Comparison of ENCODE assay signal across 8 cellular contexts in the genomic region with DNA sequence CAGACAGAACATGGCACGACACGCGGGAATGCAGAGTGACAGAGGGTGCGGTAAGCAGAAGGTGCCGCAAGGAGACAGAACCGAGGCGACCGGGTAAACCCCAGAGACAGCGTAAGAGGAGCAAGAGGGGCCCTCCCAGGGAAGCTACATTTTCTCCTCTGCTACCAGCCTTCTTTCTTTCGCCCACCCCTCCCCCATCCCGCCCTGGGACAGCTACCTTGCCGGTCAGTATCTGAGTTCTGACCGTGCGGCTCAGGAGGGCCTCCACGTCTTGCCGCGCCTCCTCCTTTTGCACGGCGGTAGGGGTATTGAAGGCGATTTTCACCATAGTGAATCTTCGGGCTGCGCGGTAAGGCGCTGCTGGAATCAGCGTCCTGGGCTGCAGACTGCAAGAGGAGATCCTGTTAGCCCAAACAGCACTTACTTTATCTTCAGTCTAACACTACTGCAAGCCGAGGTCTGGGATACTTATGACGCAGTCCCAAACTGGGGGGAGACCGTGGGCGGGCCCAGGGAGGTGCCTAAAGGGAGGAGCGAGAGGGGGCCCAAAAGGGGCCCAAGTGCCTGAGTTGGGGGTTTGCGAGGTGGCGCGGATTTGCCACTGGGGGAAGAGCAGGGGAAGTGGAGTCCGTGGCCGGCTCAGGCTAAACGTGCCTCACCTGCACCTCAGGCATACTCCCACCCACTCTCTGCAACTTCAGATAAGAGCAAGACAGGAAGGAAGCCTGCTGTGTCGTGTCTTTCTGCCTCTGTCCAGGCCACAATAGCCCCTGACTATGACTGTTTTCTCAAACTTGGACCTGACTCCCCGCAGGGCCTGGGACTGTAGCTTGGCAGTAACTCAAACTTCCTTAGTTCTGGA. TPM values are rescaled to one million over a fixed set of nuclear protein-coding genes. Genes with fewer than 3 reads are reported as not detected.
DNase-seq lines count a peak whose midpoint lies in the region; ATAC-seq and TF ChIP-seq lines count a peak whose summit lies in the region.

ITM2A (minus strand) TSS at position 447 of the 862 bp plus-strand sequence; CDS start at position 328, 119 bp downstream.

- intact Hi-C loops in left ventricle myocardium inferior (cut with micrococcal nuclease), result no loop called here

- H3K27me3 ChIP-seq in NT2/D1 (ENCODE audit: insufficient read depth, insufficient read length) (no peaks in the 10 kb centered on the region), left ventricle myocardium inferior (ENCODE audit: low read depth) (no peaks in the 10 kb centered on the region), skeletal muscle tissue (ENCODE audit: control insufficient read depth in 3 of 3, insufficient read depth in 3 of 3, low read length in 3 of 3) (peaks cover 0 to 11% (median 0%) of the 10 kb centered on the region in 3 donors)

- H3K9me3 ChIP-seq in NT2/D1 (ENCODE audit: insufficient read depth, low read length) (no peaks in the 10 kb centered on the region), left ventricle myocardium inferior (replicated peaks) (no peaks in the 10 kb centered on the region), skeletal muscle tissue (ENCODE audit: control insufficient read depth in 3 of 3, low read length in 3 of 3) (no peaks in the 10 kb centered on the region)

- H3K4me3 ChIP-seq in NT2/D1 (ENCODE audit: insufficient read length, low read depth) (peak within 1 kb of the TSS; percentile 64), left ventricle myocardium inferior (peak within 1 kb of the TSS; percentile 67), skeletal muscle tissue (ENCODE audit: low read length in 3 of 3) (peak within 1 kb of the TSS; percentile 51 to 72 (median 64))

- no peak for TF ChIP-seq CTCF in left ventricle myocardium inferior (IDR thresholded peaks at IDR 0.05; ENCODE audit: borderline replicate concordance)

- H3K4me1 ChIP-seq in NT2/D1 (ENCODE audit: insufficient read depth, insufficient read length) (no peaks in the 10 kb centered on the region), left ventricle myocardium inferior (no peaks in the 10 kb centered on the region), skeletal muscle tissue (ENCODE audit: control insufficient read depth in 3 of 3, insufficient read depth in 3 of 3, low read length in 3 of 3) (no peaks in the 10 kb centered on the region)

- H3K36me3 ChIP-seq in NT2/D1 (ENCODE audit: insufficient read depth, insufficient read length, low read length) (peaks cover 2% of the 10 kb centered on the region), left ventricle myocardium inferior (no peaks in the 10 kb centered on the region), skeletal muscle tissue (ENCODE audit: control insufficient read depth in 3 of 3, insufficient read depth in 3 of 3, low read length in 3 of 3) (no peaks in the 10 kb centered on the region)

- H3K9ac ChIP-seq in NT2/D1 (ENCODE audit: insufficient read length, low read depth) (peak within 1 kb of the TSS; percentile 70), skeletal muscle tissue (ENCODE audit: low read depth in 1 of 3, low read length in 3 of 3) (peak within 1 kb of the TSS; percentile 53 to 64 (median 57))

- peak; percentile 62 for ATAC-seq in GM21619 (IDR thresholded peaks at IDR 0.05; ENCODE audit: unreplicated experiment)

- H3K27ac ChIP-seq in left ventricle myocardium inferior (replicated peaks), result peak within 1 kb of the TSS; percentile 80
- peak within 1 kb of the TSS; percentile 38 for H3K27ac ChIP-seq in skeletal muscle tissue (ENCODE audit: low read depth, low read length)

- DNase-seq in DMS53 treated with DMSO at 0.1 percent for 48 hours (lab: John Stamatoyannopoulos, UW; ENCODE audit: unreplicated experiment), result peak; percentile 8
- peak; percentile 25 for DNase-seq in NT2/D1 (ENCODE audit: low read depth, low spot score)
- DNase-seq in activated effector memory CD4-positive, alpha-beta T cell treated with anti-CD3 and anti-CD28 coated beads, Interleukin-2, amount 50 U/mL, for 16 hours, result peak; percentile 85
- DNase-seq in left ventricle myocardium inferior, result peak; percentile 32
- no peak for DNase-seq in DMS114 treated with DMSO at 0.1 percent for 48 hours (lab: John Stamatoyannopoulos, UW; ENCODE audit: unreplicated experiment)
- no peak for DNase-seq in NCI-H510A treated with DMSO at 0.1 percent for 48 hours (lab: John Stamatoyannopoulos, UW)

RNA-seq across cellular contexts. Expression of gene ITM2A, which starts in this region (rescaled TPM):
- total RNA-seq in left ventricle myocardium inferior, result 64.4 TPM
- 321 TPM for total RNA-seq in skeletal muscle tissue

Comparison
In these comparisons a context has a peak if more than half of its experiments do, and no peak if none do; other contexts are left out.
1. DNase-seq: peak in DMS53 treated with DMSO at 0.1 percent for 48 hours (single experiment), NT2/D1 (single experiment), activated effector memory CD4-positive, alpha-beta T cell treated with anti-CD3 and anti-CD28 coated beads, Interleukin-2, amount 50 U/mL, for 16 hours (single experiment) and left ventricle myocardium inferior (single experiment); none in DMS114 treated with DMSO at 0.1 percent for 48 hours (single experiment) and NCI-H510A treated with DMSO at 0.1 percent for 48 hours (single experiment).
2. Peak in every context shown above with its lines, with median percentiles within 50 percentile points of each other: H3K4me3 ChIP-seq.